In the genomic region with DNA sequence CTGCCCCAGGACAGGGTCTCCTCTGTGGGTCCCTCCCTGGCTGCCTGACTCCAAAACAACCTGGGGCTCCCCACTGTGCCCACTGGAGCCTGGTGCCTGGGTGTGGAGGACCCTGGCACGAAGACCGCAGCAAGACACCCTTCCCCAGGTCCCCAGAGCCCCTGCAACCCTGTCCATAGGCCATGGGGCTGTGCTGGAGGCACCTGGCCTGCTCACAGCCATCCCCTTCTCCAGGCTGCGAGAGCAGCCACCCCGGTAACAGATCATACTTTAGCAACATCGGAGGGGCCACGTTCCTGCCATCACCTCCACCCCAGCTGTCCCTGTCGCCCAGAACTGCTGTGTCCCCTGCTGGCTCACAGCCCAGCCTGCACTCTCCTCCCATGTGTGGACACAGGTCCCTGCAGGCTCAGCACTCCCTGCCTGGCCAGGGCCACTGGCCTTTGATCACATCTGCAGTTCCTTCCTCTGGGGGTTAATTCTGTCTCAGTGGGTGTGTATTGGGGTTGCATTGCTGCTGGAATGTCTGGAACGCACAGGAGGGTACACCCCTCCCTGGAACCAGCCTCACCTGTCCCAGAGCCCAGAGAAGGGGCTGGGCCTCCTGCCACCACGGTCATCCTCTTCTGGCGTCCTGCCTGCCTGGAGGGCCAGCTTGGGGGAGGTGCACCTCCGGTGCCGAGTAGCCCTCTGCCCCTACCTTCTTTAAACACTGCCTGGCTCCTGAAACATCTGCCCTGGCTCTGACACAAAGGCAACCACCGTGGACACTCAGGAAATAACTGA, we compare ENCODE assay signal across 1 cellular context.
TF ChIP-seq lines count a peak whose summit lies in the region.

No MANE protein-coding gene starts in this region.

TF ChIP-seq in HepG2, 621 proteins besides CTCF, POLR2A, EP300 and RAD21 (continued from another document and continues in another):
- TF ChIP-seq, protein P1, sequence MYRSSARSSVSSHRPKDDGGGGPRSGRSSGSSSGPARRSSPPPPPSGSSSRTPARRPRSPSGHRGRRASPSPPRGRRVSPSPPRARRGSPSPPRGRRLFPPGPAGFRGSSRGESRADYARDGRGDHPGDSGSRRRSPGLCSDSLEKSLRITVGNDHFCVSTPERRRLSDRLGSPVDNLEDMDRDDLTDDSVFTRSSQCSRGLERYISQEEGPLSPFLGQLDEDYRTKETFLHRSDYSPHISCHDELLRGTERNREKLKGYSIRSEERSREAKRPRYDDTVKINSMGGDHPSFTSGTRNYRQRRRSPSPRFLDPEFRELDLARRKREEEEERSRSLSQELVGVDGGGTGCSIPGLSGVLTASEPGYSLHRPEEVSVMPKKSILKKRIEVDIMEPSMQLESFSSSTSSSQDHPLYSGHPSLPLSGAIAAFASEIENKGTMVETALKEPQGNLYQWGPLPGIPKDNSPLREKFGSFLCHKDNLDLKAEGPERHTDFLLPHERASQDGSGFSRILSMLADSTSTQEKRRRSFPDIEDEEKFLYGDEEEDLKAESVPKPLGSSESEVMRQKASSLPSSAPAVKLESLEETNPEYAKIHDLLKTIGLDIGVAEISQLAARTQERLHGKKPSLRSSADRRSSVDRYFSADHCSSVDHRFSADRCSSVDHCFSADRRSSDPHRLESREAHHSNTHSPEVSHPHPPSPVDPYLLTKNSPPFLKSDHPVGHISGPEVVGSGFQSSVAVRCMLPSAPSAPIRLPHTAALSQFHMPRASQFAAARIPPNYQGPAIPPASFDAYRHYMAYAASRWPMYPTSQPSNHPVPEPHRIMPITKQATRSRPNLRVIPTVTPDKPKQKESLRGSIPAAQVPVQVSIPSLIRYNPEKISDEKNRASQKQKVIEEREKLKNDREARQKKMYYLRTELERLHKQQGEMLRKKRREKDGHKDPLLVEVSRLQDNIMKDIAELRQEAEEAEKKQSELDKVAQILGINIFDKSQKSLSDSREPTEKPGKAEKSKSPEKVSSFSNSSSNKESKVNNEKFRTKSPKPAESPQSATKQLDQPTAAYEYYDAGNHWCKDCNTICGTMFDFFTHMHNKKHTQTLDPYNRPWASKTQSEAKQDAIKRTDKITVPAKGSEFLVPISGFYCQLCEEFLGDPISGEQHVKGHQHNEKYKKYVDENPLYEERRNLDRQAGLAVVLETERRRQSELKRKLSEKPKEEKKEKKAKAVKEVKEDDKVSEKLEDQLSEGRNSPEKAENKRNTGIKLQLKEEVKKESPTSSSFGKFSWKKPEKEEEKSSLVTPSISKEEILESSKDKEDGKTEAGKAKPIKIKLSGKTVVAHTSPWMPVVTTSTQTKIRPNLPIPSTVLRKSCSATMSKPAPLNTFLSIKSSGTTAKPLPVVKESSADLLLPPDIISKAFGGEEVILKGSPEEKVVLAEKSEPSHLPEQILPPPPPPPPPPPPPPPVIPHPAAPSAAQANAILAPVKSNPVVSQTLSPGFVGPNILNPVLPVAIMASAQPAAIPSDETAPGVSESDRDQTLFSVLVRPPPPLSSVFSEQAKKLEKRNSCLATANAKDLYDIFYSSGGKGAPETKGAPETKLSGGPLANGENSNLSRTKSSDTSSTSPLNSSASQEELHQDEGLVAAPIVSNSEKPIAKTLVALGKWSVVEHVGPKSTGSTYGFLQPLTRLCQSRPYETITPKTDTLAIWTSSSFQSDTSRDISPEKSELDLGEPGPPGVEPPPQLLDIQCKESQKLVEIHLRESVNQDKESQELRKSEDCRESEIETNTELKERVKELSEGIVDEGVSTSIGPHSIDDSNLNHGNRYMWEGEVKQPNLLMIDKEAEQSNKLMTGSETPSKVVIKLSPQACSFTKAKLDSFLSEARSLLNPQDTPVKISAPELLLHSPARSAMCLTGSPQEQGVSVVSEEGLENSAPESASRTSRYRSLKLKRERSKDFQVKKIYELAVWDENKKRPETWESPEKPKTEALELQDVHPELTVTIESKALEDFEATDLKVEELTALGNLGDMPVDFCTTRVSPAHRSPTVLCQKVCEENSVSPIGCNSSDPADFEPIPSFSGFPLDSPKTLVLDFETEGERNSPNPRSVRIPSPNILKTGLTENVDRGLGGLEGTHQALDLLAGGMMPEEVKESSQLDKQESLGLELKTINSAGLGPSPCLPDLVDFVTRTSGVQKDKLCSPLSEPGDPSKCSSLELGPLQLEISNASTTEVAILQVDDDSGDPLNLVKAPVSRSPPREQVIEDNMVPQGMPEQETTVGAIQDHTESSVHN (CRISPR knock-in tag; IDR thresholded peaks at IDR 0.05), result no peak
- no peak for TF ChIP-seq ZNF24 (IDR thresholded peaks at IDR 0.05)
- no peak for TF ChIP-seq ZNF383 (CRISPR knock-in tag; IDR thresholded peaks at IDR 0.05; ENCODE audit: borderline replicate concordance)
- no peak for TF ChIP-seq KLF6 (CRISPR knock-in tag; IDR thresholded peaks at IDR 0.05)
- TF ChIP-seq, protein P2, sequence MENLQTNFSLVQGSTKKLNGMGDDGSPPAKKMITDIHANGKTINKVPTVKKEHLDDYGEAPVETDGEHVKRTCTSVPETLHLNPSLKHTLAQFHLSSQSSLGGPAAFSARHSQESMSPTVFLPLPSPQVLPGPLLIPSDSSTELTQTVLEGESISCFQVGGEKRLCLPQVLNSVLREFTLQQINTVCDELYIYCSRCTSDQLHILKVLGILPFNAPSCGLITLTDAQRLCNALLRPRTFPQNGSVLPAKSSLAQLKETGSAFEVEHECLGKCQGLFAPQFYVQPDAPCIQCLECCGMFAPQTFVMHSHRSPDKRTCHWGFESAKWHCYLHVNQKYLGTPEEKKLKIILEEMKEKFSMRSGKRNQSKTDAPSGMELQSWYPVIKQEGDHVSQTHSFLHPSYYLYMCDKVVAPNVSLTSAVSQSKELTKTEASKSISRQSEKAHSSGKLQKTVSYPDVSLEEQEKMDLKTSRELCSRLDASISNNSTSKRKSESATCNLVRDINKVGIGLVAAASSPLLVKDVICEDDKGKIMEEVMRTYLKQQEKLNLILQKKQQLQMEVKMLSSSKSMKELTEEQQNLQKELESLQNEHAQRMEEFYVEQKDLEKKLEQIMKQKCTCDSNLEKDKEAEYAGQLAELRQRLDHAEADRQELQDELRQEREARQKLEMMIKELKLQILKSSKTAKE (CRISPR knock-in tag; IDR thresholded peaks at IDR 0.05; ENCODE audit: borderline replicate concordance), result peak; percentile 38; the same call in 1 of the 2 replicates
- TF ChIP-seq, protein P3, sequence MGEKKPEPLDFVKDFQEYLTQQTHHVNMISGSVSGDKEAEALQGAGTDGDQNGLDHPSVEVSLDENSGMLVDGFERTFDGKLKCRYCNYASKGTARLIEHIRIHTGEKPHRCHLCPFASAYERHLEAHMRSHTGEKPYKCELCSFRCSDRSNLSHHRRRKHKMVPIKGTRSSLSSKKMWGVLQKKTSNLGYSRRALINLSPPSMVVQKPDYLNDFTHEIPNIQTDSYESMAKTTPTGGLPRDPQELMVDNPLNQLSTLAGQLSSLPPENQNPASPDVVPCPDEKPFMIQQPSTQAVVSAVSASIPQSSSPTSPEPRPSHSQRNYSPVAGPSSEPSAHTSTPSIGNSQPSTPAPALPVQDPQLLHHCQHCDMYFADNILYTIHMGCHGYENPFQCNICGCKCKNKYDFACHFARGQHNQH (CRISPR knock-in tag; IDR thresholded peaks at IDR 0.05), result 0 out of 2 replicates have a peak, but pooled peaks have one; percentile 53
- no peak for TF ChIP-seq STAT5B (CRISPR knock-in tag; IDR thresholded peaks at IDR 0.05)
- no peak for TF ChIP-seq ARID2 (CRISPR knock-in tag; IDR thresholded peaks at IDR 0.05; ENCODE audit: borderline replicate concordance)
- no peak for TF ChIP-seq SOX5 (CRISPR knock-in tag; IDR thresholded peaks at IDR 0.05; ENCODE audit: borderline replicate concordance)
- TF ChIP-seq ZNF747 (CRISPR knock-in tag; IDR thresholded peaks at IDR 0.05; ENCODE audit: borderline replicate concordance), result no peak
- no peak for TF ChIP-seq CBX1 (IDR thresholded peaks at IDR 0.05; ENCODE audit: low read depth)
- TF ChIP-seq, protein P4, sequence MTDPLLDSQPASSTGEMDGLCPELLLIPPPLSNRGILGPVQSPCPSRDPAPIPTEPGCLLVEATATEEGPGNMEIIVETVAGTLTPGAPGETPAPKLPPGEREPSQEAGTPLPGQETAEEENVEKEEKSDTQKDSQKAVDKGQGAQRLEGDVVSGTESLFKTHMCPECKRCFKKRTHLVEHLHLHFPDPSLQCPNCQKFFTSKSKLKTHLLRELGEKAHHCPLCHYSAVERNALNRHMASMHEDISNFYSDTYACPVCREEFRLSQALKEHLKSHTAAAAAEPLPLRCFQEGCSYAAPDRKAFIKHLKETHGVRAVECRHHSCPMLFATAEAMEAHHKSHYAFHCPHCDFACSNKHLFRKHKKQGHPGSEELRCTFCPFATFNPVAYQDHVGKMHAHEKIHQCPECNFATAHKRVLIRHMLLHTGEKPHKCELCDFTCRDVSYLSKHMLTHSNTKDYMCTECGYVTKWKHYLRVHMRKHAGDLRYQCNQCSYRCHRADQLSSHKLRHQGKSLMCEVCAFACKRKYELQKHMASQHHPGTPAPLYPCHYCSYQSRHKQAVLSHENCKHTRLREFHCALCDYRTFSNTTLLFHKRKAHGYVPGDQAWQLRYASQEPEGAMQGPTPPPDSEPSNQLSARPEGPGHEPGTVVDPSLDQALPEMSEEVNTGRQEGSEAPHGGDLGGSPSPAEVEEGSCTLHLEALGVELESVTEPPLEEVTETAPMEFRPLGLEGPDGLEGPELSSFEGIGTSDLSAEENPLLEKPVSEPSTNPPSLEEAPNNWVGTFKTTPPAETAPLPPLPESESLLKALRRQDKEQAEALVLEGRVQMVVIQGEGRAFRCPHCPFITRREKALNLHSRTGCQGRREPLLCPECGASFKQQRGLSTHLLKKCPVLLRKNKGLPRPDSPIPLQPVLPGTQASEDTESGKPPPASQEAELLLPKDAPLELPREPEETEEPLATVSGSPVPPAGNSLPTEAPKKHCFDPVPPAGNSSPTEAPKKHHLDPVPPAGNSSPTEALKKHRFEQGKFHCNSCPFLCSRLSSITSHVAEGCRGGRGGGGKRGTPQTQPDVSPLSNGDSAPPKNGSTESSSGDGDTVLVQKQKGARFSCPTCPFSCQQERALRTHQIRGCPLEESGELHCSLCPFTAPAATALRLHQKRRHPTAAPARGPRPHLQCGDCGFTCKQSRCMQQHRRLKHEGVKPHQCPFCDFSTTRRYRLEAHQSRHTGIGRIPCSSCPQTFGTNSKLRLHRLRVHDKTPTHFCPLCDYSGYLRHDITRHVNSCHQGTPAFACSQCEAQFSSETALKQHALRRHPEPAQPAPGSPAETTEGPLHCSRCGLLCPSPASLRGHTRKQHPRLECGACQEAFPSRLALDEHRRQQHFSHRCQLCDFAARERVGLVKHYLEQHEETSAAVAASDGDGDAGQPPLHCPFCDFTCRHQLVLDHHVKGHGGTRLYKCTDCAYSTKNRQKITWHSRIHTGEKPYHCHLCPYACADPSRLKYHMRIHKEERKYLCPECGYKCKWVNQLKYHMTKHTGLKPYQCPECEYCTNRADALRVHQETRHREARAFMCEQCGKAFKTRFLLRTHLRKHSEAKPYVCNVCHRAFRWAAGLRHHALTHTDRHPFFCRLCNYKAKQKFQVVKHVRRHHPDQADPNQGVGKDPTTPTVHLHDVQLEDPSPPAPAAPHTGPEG (CRISPR knock-in tag; IDR thresholded peaks at IDR 0.05), result no peak
- 0 out of 2 replicates have a peak, but pooled peaks have one; percentile 10 for TF ChIP-seq ZNF850 (CRISPR knock-in tag; conservative IDR thresholded peaks at IDR 0.05)
- TF ChIP-seq, protein P5, sequence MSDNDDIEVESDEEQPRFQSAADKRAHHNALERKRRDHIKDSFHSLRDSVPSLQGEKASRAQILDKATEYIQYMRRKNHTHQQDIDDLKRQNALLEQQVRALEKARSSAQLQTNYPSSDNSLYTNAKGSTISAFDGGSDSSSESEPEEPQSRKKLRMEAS (IDR thresholded peaks at IDR 0.05), result peak; percentile 50; the same call in 1 of the 2 replicates
- no peak for TF ChIP-seq NFRKB (IDR thresholded peaks at IDR 0.05)
- no peak for TF ChIP-seq FLYWCH1 (CRISPR knock-in tag; IDR thresholded peaks at IDR 0.05)
- TF ChIP-seq, protein P6, sequence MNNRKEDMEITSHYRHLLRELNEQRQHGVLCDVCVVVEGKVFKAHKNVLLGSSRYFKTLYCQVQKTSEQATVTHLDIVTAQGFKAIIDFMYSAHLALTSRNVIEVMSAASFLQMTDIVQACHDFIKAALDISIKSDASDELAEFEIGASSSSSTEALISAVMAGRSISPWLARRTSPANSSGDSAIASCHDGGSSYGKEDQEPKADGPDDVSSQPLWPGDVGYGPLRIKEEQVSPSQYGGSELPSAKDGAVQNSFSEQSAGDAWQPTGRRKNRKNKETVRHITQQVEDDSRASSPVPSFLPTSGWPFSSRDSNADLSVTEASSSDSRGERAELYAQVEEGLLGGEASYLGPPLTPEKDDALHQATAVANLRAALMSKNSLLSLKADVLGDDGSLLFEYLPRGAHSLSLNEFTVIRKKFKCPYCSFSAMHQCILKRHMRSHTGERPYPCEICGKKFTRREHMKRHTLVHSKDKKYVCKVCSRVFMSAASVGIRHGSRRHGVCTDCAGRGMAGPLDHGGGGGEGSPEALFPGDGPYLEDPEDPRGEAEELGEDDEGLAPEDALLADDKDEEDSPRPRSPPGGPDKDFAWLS (CRISPR knock-in tag; IDR thresholded peaks at IDR 0.05; ENCODE audit: borderline replicate concordance), result no peak; the same call in 1 of the 2 replicates
- TF ChIP-seq, protein P7, sequence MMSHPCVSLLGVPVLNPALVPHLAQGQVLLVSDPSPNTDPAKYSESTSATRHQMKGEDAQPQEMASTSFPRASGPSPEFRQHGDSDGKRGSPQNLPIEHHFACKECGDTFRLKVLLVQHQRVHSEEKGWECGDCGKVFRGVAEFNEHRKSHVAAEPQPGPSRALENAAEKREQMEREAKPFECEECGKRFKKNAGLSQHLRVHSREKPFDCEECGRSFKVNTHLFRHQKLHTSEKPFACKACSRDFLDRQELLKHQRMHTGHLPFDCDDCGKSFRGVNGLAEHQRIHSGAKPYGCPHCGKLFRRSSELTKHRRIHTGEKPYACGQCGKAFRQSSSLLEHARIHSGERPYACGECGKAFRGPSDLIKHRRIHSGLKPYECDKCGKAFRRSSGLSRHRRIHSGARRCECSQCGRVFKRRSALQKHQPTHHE (CRISPR knock-in tag; IDR thresholded peaks at IDR 0.05; ENCODE audit: borderline replicate concordance), result no peak
- TF ChIP-seq, protein P8, sequence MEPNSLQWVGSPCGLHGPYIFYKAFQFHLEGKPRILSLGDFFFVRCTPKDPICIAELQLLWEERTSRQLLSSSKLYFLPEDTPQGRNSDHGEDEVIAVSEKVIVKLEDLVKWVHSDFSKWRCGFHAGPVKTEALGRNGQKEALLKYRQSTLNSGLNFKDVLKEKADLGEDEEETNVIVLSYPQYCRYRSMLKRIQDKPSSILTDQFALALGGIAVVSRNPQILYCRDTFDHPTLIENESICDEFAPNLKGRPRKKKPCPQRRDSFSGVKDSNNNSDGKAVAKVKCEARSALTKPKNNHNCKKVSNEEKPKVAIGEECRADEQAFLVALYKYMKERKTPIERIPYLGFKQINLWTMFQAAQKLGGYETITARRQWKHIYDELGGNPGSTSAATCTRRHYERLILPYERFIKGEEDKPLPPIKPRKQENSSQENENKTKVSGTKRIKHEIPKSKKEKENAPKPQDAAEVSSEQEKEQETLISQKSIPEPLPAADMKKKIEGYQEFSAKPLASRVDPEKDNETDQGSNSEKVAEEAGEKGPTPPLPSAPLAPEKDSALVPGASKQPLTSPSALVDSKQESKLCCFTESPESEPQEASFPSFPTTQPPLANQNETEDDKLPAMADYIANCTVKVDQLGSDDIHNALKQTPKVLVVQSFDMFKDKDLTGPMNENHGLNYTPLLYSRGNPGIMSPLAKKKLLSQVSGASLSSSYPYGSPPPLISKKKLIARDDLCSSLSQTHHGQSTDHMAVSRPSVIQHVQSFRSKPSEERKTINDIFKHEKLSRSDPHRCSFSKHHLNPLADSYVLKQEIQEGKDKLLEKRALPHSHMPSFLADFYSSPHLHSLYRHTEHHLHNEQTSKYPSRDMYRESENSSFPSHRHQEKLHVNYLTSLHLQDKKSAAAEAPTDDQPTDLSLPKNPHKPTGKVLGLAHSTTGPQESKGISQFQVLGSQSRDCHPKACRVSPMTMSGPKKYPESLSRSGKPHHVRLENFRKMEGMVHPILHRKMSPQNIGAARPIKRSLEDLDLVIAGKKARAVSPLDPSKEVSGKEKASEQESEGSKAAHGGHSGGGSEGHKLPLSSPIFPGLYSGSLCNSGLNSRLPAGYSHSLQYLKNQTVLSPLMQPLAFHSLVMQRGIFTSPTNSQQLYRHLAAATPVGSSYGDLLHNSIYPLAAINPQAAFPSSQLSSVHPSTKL (CRISPR knock-in tag; IDR thresholded peaks at IDR 0.05), result peak; percentile 62
